8 cellular contexts compared by ENCODE assay signal in genomic region chr11:86938900-86939880, GRCh38. TPM values are rescaled to one million over a fixed set of nuclear protein-coding genes. Genes with fewer than 3 reads are reported as not detected.
A peak's percentile ranks its signal among the peaks of the same experiment; 100 is the strongest.
DNase-seq lines count a peak whose midpoint lies in the region; ATAC-seq and TF ChIP-seq lines count a peak whose summit lies in the region.

No MANE protein-coding gene starts in this region.

- no peak for DNase-seq in AG04449 (ENCODE audit: low read depth, low spot score)
- peak; percentile 63 for DNase-seq in dedifferentiated amniotic fluid mesenchymal stem cell (ENCODE audit: extremely low spot score)
- peak; percentile 76 for DNase-seq in myocyte (ENCODE audit: low read depth)
- no peak for DNase-seq in activated T-cell treated with anti-CD3 and anti-CD28 coated beads, Interleukin-2, amount 50 U/mL, for 24 hours
- no peak for DNase-seq in activated naive CD4-positive, alpha-beta T cell (lab: John Stamatoyannopoulos, UW)

- no peaks in the 10 kb centered on the region for H4K20me1 ChIP-seq in OCI-LY3 (ENCODE audit: insufficient read depth, low read length)

- H3K9me3 ChIP-seq in OCI-LY3 (ENCODE audit: insufficient read depth, low read length) = no peaks in the 10 kb centered on the region

- CTCF ChIA-PET in AG04449 (lab: Yijun Ruan, JAX) = interaction anchor here (0.5 to 11.5 kb wide), 44 partner anchors 9 to 523 kb away, joined by 3 to 241 read pairs (median 6); partner anchors contain the start of genes FZD4 and TMEM135

- H3K4me2 ChIP-seq in OCI-LY3 (ENCODE audit: low read length) = 0 out of 2 replicates have a peak overlapping the region, but pooled peaks have one; percentile 3

- H3K27me3 Mint-ChIP-seq in activated T-cell treated with anti-CD3 and anti-CD28 coated beads, Interleukin-2, amount 50 U/mL, for 24 hours = peaks cover 9% of the 10 kb centered on the region

- no peaks in the 10 kb centered on the region for H3K4me1 ChIP-seq in OCI-LY3 (ENCODE audit: low read length)

- H3K36me3 ChIP-seq in OCI-LY3 (replicated peaks; ENCODE audit: low read depth, low read length) = no peaks in the 10 kb centered on the region

- no peak overlapping the region for H3K27ac Mint-ChIP-seq in activated T-cell treated with anti-CD3 and anti-CD28 coated beads, Interleukin-2, amount 50 U/mL, for 24 hours

- TF ChIP-seq CTCF in AG04449 (IDR thresholded peaks at IDR 0.05; ENCODE audit: insufficient read depth, low read length, missing control alignments) = peak; percentile 58
- peak; percentile 72 for TF ChIP-seq CTCF in OCI-LY3 (IDR thresholded peaks at IDR 0.05; ENCODE audit: low read depth, low read length)

- no peaks in the 10 kb centered on the region for H3K36me3 Mint-ChIP-seq in activated T-cell treated with anti-CD3 and anti-CD28 coated beads, Interleukin-2, amount 50 U/mL, for 24 hours (ENCODE audit: low read depth)

- H3K9me3 Mint-ChIP-seq in activated T-cell treated with anti-CD3 and anti-CD28 coated beads, Interleukin-2, amount 50 U/mL, for 24 hours = no peaks in the 10 kb centered on the region

- H3K79me2 ChIP-seq in OCI-LY3 (ENCODE audit: low read length) = no peaks in the 10 kb centered on the region

- H2AFZ ChIP-seq in OCI-LY3 (ENCODE audit: low read depth, low read length) = no peak overlapping the region

- no peak overlapping the region for H3K27ac ChIP-seq in OCI-LY3 (ENCODE audit: low read length)

- POLR2A ChIA-PET in AG04449 (lab: Yijun Ruan, JAX) = no interaction called here

- no peaks in the 10 kb centered on the region for H3K4me1 Mint-ChIP-seq in activated T-cell treated with anti-CD3 and anti-CD28 coated beads, Interleukin-2, amount 50 U/mL, for 24 hours (ENCODE audit: low read depth)

- H3K4me3 ChIP-seq in AG04449 (ENCODE audit: low read depth, low read length) (no peak overlapping the region), OCI-LY3 (ENCODE audit: low read length) (no peak overlapping the region)

- peak; percentile 80 for ATAC-seq in GM18498 (IDR thresholded peaks at IDR 0.05; ENCODE audit: unreplicated experiment)
- ATAC-seq in HG03520 (IDR thresholded peaks at IDR 0.05; ENCODE audit: unreplicated experiment) = peak; percentile 72

- no peak overlapping the region for H3K9ac ChIP-seq in OCI-LY3 (ENCODE audit: low read length)

- H3K4me3 Mint-ChIP-seq in activated T-cell treated with anti-CD3 and anti-CD28 coated beads, Interleukin-2, amount 50 U/mL, for 24 hours = no peak overlapping the region

- no peaks in the 10 kb centered on the region for H3K27me3 ChIP-seq in OCI-LY3 (ENCODE audit: low read depth, low read length)

RNA-seq across cellular contexts. Expression of gene FZD4, which starts 16.0 kb away (rescaled TPM):
- 5.0 and 6.6 TPM in 2 replicates for total RNA-seq in myocyte
- 3.3 TPM for polyA plus RNA-seq in myocyte (2012)

Comparison
In these comparisons a context has a peak if more than half of its experiments do, and no peak if none do; other contexts are left out.
1. DNase-seq: peak in dedifferentiated amniotic fluid mesenchymal stem cell (single experiment) and myocyte (single experiment); none in AG04449 (single experiment), activated T-cell treated with anti-CD3 and anti-CD28 coated beads, Interleukin-2, amount 50 U/mL, for 24 hours (single experiment) and activated naive CD4-positive, alpha-beta T cell (0 of 4).